Comparison of ENCODE assay signal across 7 cellular contexts in the genomic region with DNA sequence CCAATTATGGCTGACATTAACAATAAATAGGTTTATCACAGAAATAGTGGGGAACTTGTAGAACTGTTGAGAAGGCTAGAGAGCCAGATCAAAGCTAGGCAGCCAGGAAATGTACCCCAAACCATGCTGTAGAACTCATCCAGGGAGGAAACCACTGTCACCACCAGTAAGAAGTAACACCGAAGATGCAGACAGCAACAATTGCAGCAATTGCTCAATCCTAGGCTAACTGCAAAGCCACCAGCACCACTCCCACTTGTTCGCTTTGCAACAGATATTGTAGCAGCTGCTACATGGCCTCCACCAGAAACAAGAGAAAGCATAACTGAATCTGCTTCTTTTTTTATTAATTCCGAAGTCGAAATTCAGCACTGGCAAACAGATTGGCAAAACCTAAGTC. TPM values are rescaled to one million over a fixed set of nuclear protein-coding genes. Genes with fewer than 3 reads are reported as not detected.
"Had no signal": no experiment of that assay in that cellular context is flagged by ENCODE, and none has a peak within 500 bp of the region (broad histone marks: within the 10 kb centered on the region; RNA-seq: fewer than 3 reads in every experiment).

No MANE protein-coding gene starts in this region.

RNA-seq across cellular contexts. Expression of gene PPIAL4G, which starts 2.0 kb away (rescaled TPM):
- total RNA-seq: adrenal gland, esophagus mucosa, left colon, lower lobe of right lung, osteocyte, psoas muscle, Right ventricle myocardium superior had no signal
